In genomic region chr10:13051126-13051694, GRCh38 we compare ENCODE assay signal across 28 cellular contexts.
"Had no signal": no experiment of that assay in that cellular context is flagged by ENCODE, and none has a peak within 500 bp of the region (broad histone marks: within the 10 kb centered on the region; RNA-seq: fewer than 3 reads in every experiment).

No MANE protein-coding gene starts in this region.

- H3K9me3 ChIP-seq: ascending aorta, breast epithelium, colonic mucosa had no signal

- H3K9me3 Mint-ChIP-seq: activated CD4-positive, alpha-beta memory T cell treated with anti-CD3 and anti-CD28 coated beads, Interleukin-2, amount 10 ng/mL, durations not matched to agents 7 days and 5 days; activated CD4-positive, alpha-beta T cell treated with anti-CD3 and anti-CD28 coated beads, Interleukin-2, amount 10 ng/mL, durations not matched to agents 24 days and 14 days; activated naive CD4-positive, alpha-beta T cell treated with anti-CD3 and anti-CD28 coated beads, Interleukin-2, amount 10 ng/mL, durations not matched to agents 7 days and 5 days; activated naive CD4-positive, alpha-beta T cell treated with anti-CD3 and anti-CD28 coated beads, Interleukin-2, amount 50 U/mL, for 72 hours; activated naive CD8-positive, alpha-beta T cell treated with anti-CD3 and anti-CD28 coated beads, Interleukin-2, amount 10 ng/mL, durations not matched to agents 7 days and 5 days; activated T-cell treated with anti-CD3 and anti-CD28 coated beads, Interleukin-2, amount 50 U/mL, for 24 hours; activated T-cell treated with anti-CD3 and anti-CD28 coated beads, Interleukin-2, amount 50 U/mL, for 72 hours; brain; T-helper 2 cell treated with Interferon-gamma antibody and Interleukin-4, amounts not matched to agents 5 μg/mL and 100 μg/mL, for 36 hours had no signal

- H3K27ac ChIP-seq: ascending aorta, breast epithelium, cardiac muscle cell, colonic mucosa had no signal

- ATAC-seq: activated CD4-positive, alpha-beta T cell treated with anti-CD3 and anti-CD28 coated beads for 36 hours; activated naive CD4-positive, alpha-beta T cell treated with anti-CD3 and anti-CD28 coated beads, Interleukin-2, amount 50 U/mL, for 72 hours; activated T-cell treated with anti-CD3 and anti-CD28 coated beads, Interleukin-2, amount 50 U/mL, for 72 hours; esophagus mucosa; T-helper 17 cell had no signal

- H3K4me1 Mint-ChIP-seq: activated CD4-positive, alpha-beta memory T cell treated with anti-CD3 and anti-CD28 coated beads, Interleukin-2, amount 10 ng/mL, durations not matched to agents 7 days and 5 days; activated CD4-positive, alpha-beta T cell treated with anti-CD3 and anti-CD28 coated beads for 36 hours; activated CD4-positive, alpha-beta T cell treated with anti-CD3 and anti-CD28 coated beads, Interleukin-2, amount 10 ng/mL, durations not matched to agents 24 days and 14 days; activated naive CD4-positive, alpha-beta T cell treated with anti-CD3 and anti-CD28 coated beads, Interleukin-2, amount 10 ng/mL, durations not matched to agents 7 days and 5 days; activated naive CD8-positive, alpha-beta T cell treated with anti-CD3 and anti-CD28 coated beads, Interleukin-2, amount 10 ng/mL, durations not matched to agents 7 days and 5 days had no signal

- H3K36me3 ChIP-seq: ascending aorta, breast epithelium, cardiac muscle cell, colonic mucosa had no signal

- H3K4me3 ChIP-seq: ascending aorta, breast epithelium, cardiac muscle cell, colonic mucosa had no signal

- DNase-seq: activated CD4-positive, alpha-beta memory T cell treated with anti-CD3 and anti-CD28 coated beads, Interleukin-2, amount 10 ng/mL, durations not matched to agents 7 days and 5 days; activated CD4-positive, alpha-beta T cell treated with anti-CD3 and anti-CD28 coated beads for 36 hours; activated CD4-positive, alpha-beta T cell treated with anti-CD3 and anti-CD28 coated beads, Interleukin-2, amount 10 ng/mL, durations not matched to agents 24 days and 14 days; activated CD4-positive, CD25-positive, alpha-beta regulatory T cell; activated CD4-positive, CD25-positive, alpha-beta regulatory T cell treated with anti-CD3 and anti-CD28 coated beads, Interleukin-2, amount 50 U/mL, for 72 hours; activated CD8-positive, alpha-beta memory T cell treated with anti-CD3 and anti-CD28 coated beads, Interleukin-2, amount 50 U/mL, for 48 hours; activated gamma-delta T cell; activated naive CD4-positive, alpha-beta T cell; activated naive CD4-positive, alpha-beta T cell treated with anti-CD3 and anti-CD28 coated beads, Interleukin-2, amount 10 ng/mL, durations not matched to agents 7 days and 5 days; activated naive CD8-positive, alpha-beta T cell treated with anti-CD3 and anti-CD28 coated beads, Interleukin-2, amount 10 ng/mL, durations not matched to agents 7 days and 5 days; activated T-cell treated with anti-CD3 and anti-CD28 coated beads for 4 hours; activated T-cell treated with anti-CD3 and anti-CD28 coated beads, Interleukin-2, amount 50 U/mL, for 24 hours; activated T-cell treated with anti-CD3 and anti-CD28 coated beads, Interleukin-2, amount 50 U/mL, for 72 hours; central memory CD4-positive, alpha-beta T cell; cerebellar nuclear complex; colonic mucosa; effector CD8-positive, alpha-beta T cell; foreskin fibroblast; T-helper 1 cell; T-helper 17 cell; T1000 had no signal

- H3K4me3 Mint-ChIP-seq: activated CD4-positive, alpha-beta memory T cell treated with anti-CD3 and anti-CD28 coated beads, Interleukin-2, amount 10 ng/mL, durations not matched to agents 7 days and 5 days; activated CD4-positive, alpha-beta T cell treated with anti-CD3 and anti-CD28 coated beads for 36 hours; activated CD4-positive, alpha-beta T cell treated with anti-CD3 and anti-CD28 coated beads, Interleukin-2, amount 10 ng/mL, durations not matched to agents 24 days and 14 days; activated naive CD4-positive, alpha-beta T cell treated with anti-CD3 and anti-CD28 coated beads, Interleukin-2, amount 10 ng/mL, durations not matched to agents 7 days and 5 days; activated naive CD8-positive, alpha-beta T cell treated with anti-CD3 and anti-CD28 coated beads, Interleukin-2, amount 10 ng/mL, durations not matched to agents 7 days and 5 days; activated T-cell treated with anti-CD3 and anti-CD28 coated beads, Interleukin-2, amount 50 U/mL, for 24 hours; activated T-cell treated with anti-CD3 and anti-CD28 coated beads, Interleukin-2, amount 50 U/mL, for 72 hours; brain; T-helper 17 cell; T-helper 2 cell treated with Interferon-gamma antibody and Interleukin-4, amounts not matched to agents 5 μg/mL and 100 μg/mL, for 36 hours had no signal

- H3K27ac Mint-ChIP-seq: activated CD4-positive, alpha-beta memory T cell treated with anti-CD3 and anti-CD28 coated beads, Interleukin-2, amount 10 ng/mL, durations not matched to agents 7 days and 5 days; activated CD4-positive, alpha-beta T cell treated with anti-CD3 and anti-CD28 coated beads for 36 hours; activated CD4-positive, alpha-beta T cell treated with anti-CD3 and anti-CD28 coated beads, Interleukin-2, amount 10 ng/mL, durations not matched to agents 24 days and 14 days; activated naive CD4-positive, alpha-beta T cell treated with anti-CD3 and anti-CD28 coated beads, Interleukin-2, amount 10 ng/mL, durations not matched to agents 7 days and 5 days; activated naive CD4-positive, alpha-beta T cell treated with anti-CD3 and anti-CD28 coated beads, Interleukin-2, amount 50 U/mL, for 72 hours; activated naive CD8-positive, alpha-beta T cell treated with anti-CD3 and anti-CD28 coated beads, Interleukin-2, amount 10 ng/mL, durations not matched to agents 7 days and 5 days; activated T-cell treated with anti-CD3 and anti-CD28 coated beads, Interleukin-2, amount 50 U/mL, for 24 hours; activated T-cell treated with anti-CD3 and anti-CD28 coated beads, Interleukin-2, amount 50 U/mL, for 72 hours; T-helper 17 cell; T-helper 2 cell treated with Interferon-gamma antibody and Interleukin-4, amounts not matched to agents 5 μg/mL and 100 μg/mL, for 36 hours had no signal

- H3K27me3 ChIP-seq: ascending aorta, breast epithelium, cardiac muscle cell, colonic mucosa had no signal

- H3K36me3 Mint-ChIP-seq: activated naive CD4-positive, alpha-beta T cell treated with anti-CD3 and anti-CD28 coated beads, Interleukin-2, amount 10 ng/mL, durations not matched to agents 7 days and 5 days; activated naive CD4-positive, alpha-beta T cell treated with anti-CD3 and anti-CD28 coated beads, Interleukin-2, amount 50 U/mL, for 72 hours; activated naive CD8-positive, alpha-beta T cell treated with anti-CD3 and anti-CD28 coated beads, Interleukin-2, amount 10 ng/mL, durations not matched to agents 7 days and 5 days; brain had no signal
